In genomic region chrX:14030248-14030592, GRCh38 we compare ENCODE assay signal across 8 cellular contexts. TPM values are rescaled to one million over a fixed set of nuclear protein-coding genes. Genes with fewer than 3 reads are reported as not detected.
DNase-seq lines count a peak whose midpoint lies in the region; ATAC-seq, FAIRE-seq and TF ChIP-seq lines count a peak whose summit lies in the region.

No MANE protein-coding gene starts in this region.

- no peaks in the 10 kb centered on the region for H3K9me2 ChIP-seq in GM23248 (ENCODE audit: insufficient read depth)

- FAIRE-seq in GM12892 (lab: Jason Lieb, UNC), result no peak

- H3K9ac ChIP-seq in GM23248, result peak overlapping the region; percentile 94

- TF ChIP-seq POLR2A in GM12892 (IDR thresholded peaks at IDR 0.05; ENCODE audit: low read depth, low read length), result no peak

- H3K27ac ChIP-seq in GM23248 (peak overlapping the region; percentile 96), esophagus (ENCODE audit: low read depth in 2 of 2, low read length in 1 of 2) (peak overlapping the region in 1 of 2 donors; percentile 89), osteoblast (ENCODE audit: low read depth, low read length) (peak overlapping the region; percentile 90)

- peak overlapping the region; percentile 89 for H3K4me3 ChIP-seq in GM23248
- H3K4me3 ChIP-seq in esophagus (ENCODE audit: low read depth in 1 of 2, low read length in 2 of 2), result peak overlapping the region; percentile 80 to 84
- H3K4me3 ChIP-seq in osteoblast (ENCODE audit: insufficient read depth, low read length), result peak overlapping the region; percentile 84

- 1 to 2% methylated on average over 4 of the region's 4 CpGs for WGBS in GM23248 (ENCODE audit: low coverage in 1 of 2, low lambda C conversion rate in 2 of 2, missing lambda C conversion rate in 2 of 2), 2 experiments
- 15 to 19% methylated on average over 4 of the region's 4 CpGs for WGBS in esophagus, 2 donors

- H3F3A ChIP-seq in GM23248 (ENCODE audit: insufficient read depth), result peaks cover 36% of the 10 kb centered on the region; the same call in 1 of the 2 replicates

- H3K4me1 ChIP-seq in GM23248 (ENCODE audit: insufficient read depth) (peaks cover 26% of the 10 kb centered on the region), esophagus (ENCODE audit: control insufficient read depth in 2 of 2, insufficient read depth in 2 of 2, low read length in 1 of 2) (peaks cover 0 to 3% of the 10 kb centered on the region in 2 donors), osteoblast (ENCODE audit: insufficient read depth, low read length) (peaks cover 29% of the 10 kb centered on the region)

- ATAC-seq in SK-N-SH treated with all-trans-retinoic acid at 6 μM for 48 hours, result peak; percentile 58

- H3K4me2 ChIP-seq in GM23248 (ENCODE audit: unreplicated experiment) (peak overlapping the region; percentile 91), osteoblast (ENCODE audit: insufficient read depth, low read length) (peak overlapping the region; percentile 95)

- H2AFZ ChIP-seq in GM23248 (peak overlapping the region; percentile 90), osteoblast (ENCODE audit: low read length) (peak overlapping the region; percentile 92)

- TF ChIP-seq CTCF in osteoblast (IDR thresholded peaks at IDR 0.05; ENCODE audit: extremely low read depth, low read depth, low read length) (no peak), GM10266 (IDR thresholded peaks at IDR 0.05; ENCODE audit: control insufficient read depth, insufficient read depth, low read depth, missing control alignments) (no peak)

- H3K79me2 ChIP-seq in GM23248 (ENCODE audit: insufficient read depth) (peaks cover 11% of the 10 kb centered on the region; the same call in 1 of the 2 replicates), osteoblast (ENCODE audit: insufficient read depth, low read length) (peaks cover 16% of the 10 kb centered on the region)

- H4K20me1 ChIP-seq in GM23248 (ENCODE audit: insufficient read depth) (no peaks in the 10 kb centered on the region), osteoblast (ENCODE audit: insufficient read depth, low read length) (peaks cover 6% of the 10 kb centered on the region)

- DNase-seq in AG20443 (ENCODE audit: low spot score) (peak; percentile 16), GM23248 (peak; percentile 78), osteoblast (ENCODE audit: insufficient read length, low spot score, missing footprints) (peak; percentile 79), NCI-H1417 treated with DMSO at 0.1 percent for 48 hours (lab: John Stamatoyannopoulos, UW) (no peak), GM10266 (ENCODE audit: extremely low spot score) (no peak), GM12892 (ENCODE audit: insufficient read length) (no peak)

- H3K27me3 ChIP-seq in GM23248 (replicated peaks; ENCODE audit: insufficient read depth) (no peaks in the 10 kb centered on the region), esophagus (ENCODE audit: control insufficient read depth in 1 of 2, insufficient read depth in 2 of 2, low read length in 2 of 2) (no peaks in the 10 kb centered on the region), osteoblast (ENCODE audit: insufficient read depth, low read length) (no peaks in the 10 kb centered on the region)

- in situ Hi-C loops in GM23248 (cut with MboI), result loop anchor here (10.0 to 25.0 kb wide), 3 partner anchors 368 to 1118 kb away; partner anchors contain the start of genes TCEANC and TLR8

- no peaks in the 10 kb centered on the region for H3K9me3 ChIP-seq in GM23248 (ENCODE audit: low read depth)
- no peaks in the 10 kb centered on the region for H3K9me3 ChIP-seq in esophagus (ENCODE audit: control insufficient read depth in 2 of 2, insufficient read depth in 1 of 2, low read depth in 1 of 2, low read length in 1 of 2)
- no peaks in the 10 kb centered on the region for H3K9me3 ChIP-seq in osteoblast (ENCODE audit: low read depth, low read length)

- no peaks in the 10 kb centered on the region for H3K36me3 ChIP-seq in GM23248 (ENCODE audit: low read depth)
- no peaks in the 10 kb centered on the region for H3K36me3 ChIP-seq in esophagus (ENCODE audit: control insufficient read depth in 2 of 2, insufficient read depth in 2 of 2, low read length in 1 of 2)
- H3K36me3 ChIP-seq in osteoblast (ENCODE audit: insufficient read depth, low read length), result no peaks in the 10 kb centered on the region

TF ChIP-seq in SK-N-SH treated with all-trans-retinoic acid at 6 μM for 48 hours, 23 proteins besides CTCF, POLR2A, EP300 and RAD21:
- TF ChIP-seq POU6F1 (CRISPR knock-in tag; IDR thresholded peaks at IDR 0.05; ENCODE audit: borderline replicate concordance, low read depth) (no peak), CREB5 (CRISPR knock-in tag; IDR thresholded peaks at IDR 0.05; ENCODE audit: low read depth) (0 out of 2 replicates have a peak, but pooled peaks have one; percentile 26)

RNA-seq across cellular contexts. Expression of gene GEMIN8, which starts 0.5 kb away (rescaled TPM):
- 12.1 and 13.4 TPM in 2 replicates for total RNA-seq in GM23248 (2014; rRNA removed; shearing (Covaris generic))
- polyA plus RNA-seq in GM23248 (2016; fragmentation: Nextera tagmentation; extraction: Ambion mirVana) (20.0 and 20.5 TPM in 2 replicates), esophagus (10 to 100 TPM; 14.4 to 15.0 TPM)
- total RNA-seq in osteoblast, result 17.0 and 22.7 TPM in 2 replicates
- polyA plus RNA-seq in GM12892 (2012; ENCODE audit: missing spikeins), result 20.4 TPM

Comparison
In these comparisons a context has a peak if more than half of its experiments do, and no peak if none do; other contexts are left out.
1. DNase-seq: peak in AG20443 (single experiment), GM23248 (single experiment) and osteoblast (single experiment); none in NCI-H1417 treated with DMSO at 0.1 percent for 48 hours (single experiment), GM10266 (single experiment) and GM12892 (single experiment).
2. Peak in every context shown above with its lines, with median percentiles within 50 percentile points of each other: H3K4me3 ChIP-seq.